In genomic region chr15:44726136-44726535, GRCh38 we compare ENCODE assay signal across 8 cellular contexts. TPM values are rescaled to one million over a fixed set of nuclear protein-coding genes. Genes with fewer than 3 reads are reported as not detected.
DNase-seq lines count a peak whose midpoint lies in the region; ATAC-seq and TF ChIP-seq lines count a peak whose summit lies in the region.

No MANE protein-coding gene starts in this region.

- H3K4me2 ChIP-seq in OCI-LY1 (ENCODE audit: low read length): peak overlapping the region; percentile 90

- H3K27ac Mint-ChIP-seq in CD8-positive, alpha-beta T cell: peak overlapping the region; percentile 100
- peak overlapping the region; percentile 53 for H3K27ac Mint-ChIP-seq in nephron progenitor cell

- H3K9me2 ChIP-seq in OCI-LY1 (ENCODE audit: low read depth, low read length): no peaks in the 10 kb centered on the region

- POLR2A ChIA-PET in CD8-positive, alpha-beta T cell (lab: Charles Lee): interaction anchor here (1.1 to 31.6 kb wide), 5 partner anchors 11 to 53 kb away, joined by 3 to 1993 read pairs (median 104); partner anchors contain the start of genes B2M, PATL2, SPG11 and TRIM69

- no peaks in the 10 kb centered on the region for H4K20me1 ChIP-seq in OCI-LY1 (ENCODE audit: insufficient read depth, low read length)

- ATAC-seq in CD8-positive, alpha-beta T cell: no peak
- ATAC-seq in GM21515 (IDR thresholded peaks at IDR 0.05; ENCODE audit: unreplicated experiment): no peak

- H2AFZ ChIP-seq in OCI-LY1 (ENCODE audit: low read length): no peak overlapping the region

- H3K4me1 Mint-ChIP-seq in CD8-positive, alpha-beta T cell (ENCODE audit: low read depth): peaks cover 79% of the 10 kb centered on the region
- peaks cover 26% of the 10 kb centered on the region for H3K4me1 Mint-ChIP-seq in nephron progenitor cell

- no peaks in the 10 kb centered on the region for H3K27me3 ChIP-seq in CD8-positive, alpha-beta T cell (ENCODE audit: insufficient read depth, low read length)
- H3K27me3 ChIP-seq in OCI-LY1 (ENCODE audit: insufficient read depth, low read length): no peaks in the 10 kb centered on the region

- H3K9me3 Mint-ChIP-seq in CD8-positive, alpha-beta T cell: no peaks in the 10 kb centered on the region
- H3K9me3 Mint-ChIP-seq in nephron progenitor cell: no peaks in the 10 kb centered on the region

- no peaks in the 10 kb centered on the region for H3K27me3 Mint-ChIP-seq in CD8-positive, alpha-beta T cell (ENCODE audit: low read depth)
- peaks cover 13% of the 10 kb centered on the region for H3K27me3 Mint-ChIP-seq in nephron progenitor cell (ENCODE audit: low read depth, poor library complexity)

- peak in 1 of 7 experiments; percentile 43 for DNase-seq in CD8-positive, alpha-beta T cell
- DNase-seq in coronary artery (ENCODE audit: low spot score): no peak
- DNase-seq in nephron progenitor cell: no peak
- no peak for DNase-seq in DMS 273 (lab: John Stamatoyannopoulos, UW; ENCODE audit: unreplicated experiment)
- DNase-seq in SIG-M5 treated with dmso at 0.1 percent for 504 hours (lab: John Stamatoyannopoulos, UW; ENCODE audit: unreplicated experiment): no peak
- no peak for DNase-seq in NCI-H128 (lab: John Stamatoyannopoulos, UW; ENCODE audit: unreplicated experiment)

- H3F3A ChIP-seq in OCI-LY1 (ENCODE audit: insufficient read depth, low read length): peaks cover 3% of the 10 kb centered on the region; the same call in 1 of the 2 replicates

- no peaks in the 10 kb centered on the region for H3K9me3 ChIP-seq in CD8-positive, alpha-beta T cell (ENCODE audit: low read length)
- no peaks in the 10 kb centered on the region for H3K9me3 ChIP-seq in OCI-LY1 (ENCODE audit: low read length)

- H3K36me3 ChIP-seq in CD8-positive, alpha-beta T cell (ENCODE audit: insufficient read depth, low read length): no peaks in the 10 kb centered on the region
- no peaks in the 10 kb centered on the region for H3K36me3 ChIP-seq in OCI-LY1 (ENCODE audit: insufficient read depth, low read length)

- intact Hi-C loops in CD8-positive, alpha-beta T cell (cut with DNase I, micrococcal nuclease): loop anchor here (1.0 to 5.0 kb wide), 5 partner anchors 13 to 299 kb away; partner anchors contain the start of genes SPG11 (in 2 of the 2), CTDSPL2 (in 1 of the 2) and EIF3J (in 1 of the 2)

- peak overlapping the region; percentile 93 for H3K27ac ChIP-seq in CD8-positive, alpha-beta T cell (ENCODE audit: low read depth, low read length)
- H3K27ac ChIP-seq in OCI-LY1 (ENCODE audit: low read depth, low read length, poor library complexity, severe bottlenecking) (peak overlapping the region; percentile 97), coronary artery (peak overlapping the region; percentile 92 to 97)

- CTCF ChIA-PET in CD8-positive, alpha-beta T cell (lab: Charles Lee): interaction anchor here (1.1 to 15.2 kb wide), 4 partner anchors 11 to 63 kb away, joined by 4 to 368 read pairs (median 32); partner anchors contain the start of genes B2M, PATL2, SPG11 and TRIM69

- peaks cover 8% of the 10 kb centered on the region for H3K36me3 Mint-ChIP-seq in CD8-positive, alpha-beta T cell
- no peaks in the 10 kb centered on the region for H3K36me3 Mint-ChIP-seq in nephron progenitor cell (ENCODE audit: low read depth)

- peak overlapping the region; percentile 38 for H3K4me3 ChIP-seq in CD8-positive, alpha-beta T cell (ENCODE audit: low read depth, low read length)
- H3K4me3 ChIP-seq in OCI-LY1 (ENCODE audit: low read depth, low read length, poor library complexity, severe bottlenecking) (peak overlapping the region; percentile 60), coronary artery (peak overlapping the region; percentile 29)

- peaks cover 81% of the 10 kb centered on the region for H3K4me1 ChIP-seq in CD8-positive, alpha-beta T cell (ENCODE audit: insufficient read depth, low read length)
- H3K4me1 ChIP-seq in OCI-LY1 (ENCODE audit: insufficient read depth, low read length, severe bottlenecking): peaks cover 79% of the 10 kb centered on the region

- H3K4me3 Mint-ChIP-seq in CD8-positive, alpha-beta T cell: peak overlapping the region; percentile 86
- no peak overlapping the region for H3K4me3 Mint-ChIP-seq in nephron progenitor cell

- H3K9ac ChIP-seq in OCI-LY1 (ENCODE audit: low read length): peak overlapping the region; percentile 82

- H3K79me2 ChIP-seq in OCI-LY1 (ENCODE audit: insufficient read depth, low read length): peaks cover 7% of the 10 kb centered on the region; the same call in 1 of the 2 replicates

- no peak for TF ChIP-seq CTCF in CD8-positive, alpha-beta T cell (IDR thresholded peaks at IDR 0.05)
- TF ChIP-seq CTCF in OCI-LY1 (IDR thresholded peaks at IDR 0.05; ENCODE audit: low read length) (no peak), coronary artery (IDR thresholded peaks at IDR 0.05) (no peak), nephron progenitor cell (IDR thresholded peaks at IDR 0.05) (no peak)

RNA-seq across cellular contexts. Expression of gene TRIM69, which starts 10.2 kb away (rescaled TPM):
- total RNA-seq in CD8-positive, alpha-beta T cell: 1 to 10 TPM; 9.5 to 9.7 TPM

RNA-seq across cellular contexts. Expression of gene B2M, which starts 14.8 kb away (rescaled TPM):
- 1,000 to 10,000 TPM; 4,250 to 4,545 TPM for total RNA-seq in CD8-positive, alpha-beta T cell

RNA-seq across cellular contexts. Expression of gene PATL2, which starts 15.0 kb away (rescaled TPM):
- total RNA-seq in CD8-positive, alpha-beta T cell: 10 to 100 TPM; 32.8 to 35.7 TPM
